Comparison of ENCODE assay signal across 18 cellular contexts in genomic region chr18:48735856-48736255, GRCh38.
"Had no signal": no experiment of that assay in that cellular context is flagged by ENCODE, and none has a peak within 500 bp of the region (broad histone marks: within the 10 kb centered on the region; RNA-seq: fewer than 3 reads in every experiment).

No MANE protein-coding gene starts in this region.

- H3K4me1 ChIP-seq: pancreas had no signal

- H3K4me2 ChIP-seq: hepatocyte had no signal

- H3K79me2 ChIP-seq: hepatocyte had no signal

- H3K27ac Mint-ChIP-seq: effector memory CD8-positive, alpha-beta T cell; stimulated activated naive B cell treated with anti-CD40 and anti-IgM and Interleukin-4, amounts not matched to agents 10 μg/mL and 1 μg/mL and 100 μg/mL, for 72 hours had no signal

- FAIRE-seq: colon, pancreas had no signal

- H3K9me3 Mint-ChIP-seq: dendritic cell treated with granulocyte-macrophage colony-stimulating factor and Interleukin-4, amounts not matched to agents 40 ng/mL and 50 ng/mL, for 4 days; effector memory CD8-positive, alpha-beta T cell; naive thymus-derived CD8-positive, alpha-beta T cell; stimulated activated naive B cell treated with anti-CD40 and anti-IgM and Interleukin-4, amounts not matched to agents 10 μg/mL and 1 μg/mL and 100 μg/mL, for 72 hours had no signal

- H2AFZ ChIP-seq: hepatocyte had no signal

- H3K4me3 Mint-ChIP-seq: dendritic cell treated with granulocyte-macrophage colony-stimulating factor and Interleukin-4, amounts not matched to agents 40 ng/mL and 50 ng/mL, for 4 days; effector memory CD8-positive, alpha-beta T cell; naive thymus-derived CD8-positive, alpha-beta T cell; stimulated activated naive B cell treated with anti-CD40 and anti-IgM and Interleukin-4, amounts not matched to agents 10 μg/mL and 1 μg/mL and 100 μg/mL, for 72 hours had no signal

- H3K36me3 ChIP-seq: esophagus squamous epithelium, pancreas, spleen, thoracic aorta had no signal

- H3K27me3 Mint-ChIP-seq: progenitor cell of endocrine pancreas; stimulated activated naive B cell treated with anti-CD40 and anti-IgM and Interleukin-4, amounts not matched to agents 10 μg/mL and 1 μg/mL and 100 μg/mL, for 72 hours had no signal

- H3K27ac ChIP-seq: esophagus squamous epithelium, foreskin keratinocyte, hepatocyte, pancreas, spleen, stomach, thoracic aorta had no signal

- H3K27me3 ChIP-seq: esophagus squamous epithelium, foreskin keratinocyte, hepatocyte, pancreas, spleen, stomach had no signal

- H3K36me3 Mint-ChIP-seq: naive thymus-derived CD8-positive, alpha-beta T cell had no signal

- H3K4me3 ChIP-seq: esophagus squamous epithelium, hepatocyte, mucosa of descending colon, pancreas, spleen, stomach, thoracic aorta had no signal

- H3K9me3 ChIP-seq: esophagus squamous epithelium, mucosa of descending colon, pancreas, spleen, stomach, thoracic aorta had no signal

- DNase-seq: effector memory CD8-positive, alpha-beta T cell; esophagus squamous epithelium; mucosa of descending colon; naive thymus-derived CD8-positive, alpha-beta T cell; pancreas; spleen; stimulated activated CD4-positive, alpha-beta T cell treated with anti-CD3 and anti-CD28 coated beads, Interleukin-15, amount 100 ng/mL, for 24 hours; stimulated activated CD4-positive, alpha-beta T cell treated with anti-CD3 and anti-CD28 coated beads, Interleukin-1b, Interleukin-23, amount 100 ng/mL, for 48 hours; stimulated activated CD4-positive, alpha-beta T cell treated with anti-CD3 and anti-CD28 coated beads, Interleukin-4, amount 100 ng/mL, for 4 hours; stimulated activated naive B cell treated with anti-CD40 and anti-IgM and Interleukin-4, amounts not matched to agents 10 μg/mL and 1 μg/mL and 100 μg/mL, for 72 hours; stomach; substantia nigra had no signal
